Comparison of ENCODE assay signal across 1 cellular context in genomic region chr10:74991435-74991834, GRCh38.
TF ChIP-seq lines count a peak whose summit lies in the region.

No MANE protein-coding gene starts in this region.

TF ChIP-seq in WTC11, 78 proteins besides CTCF, POLR2A, EP300 and RAD21 (continued from another document):
- TF ChIP-seq ZNF532 (CRISPR knock-in tag; IDR thresholded peaks at IDR 0.05; ENCODE audit: borderline replicate concordance) (no peak), USF1 (CRISPR knock-in tag; IDR thresholded peaks at IDR 0.05) (no peak), NFE2L1 (CRISPR knock-in tag; IDR thresholded peaks at IDR 0.05) (no peak)
TF ChIP-seq in WTC11: peak in this region for 0.
